In the genomic region with DNA sequence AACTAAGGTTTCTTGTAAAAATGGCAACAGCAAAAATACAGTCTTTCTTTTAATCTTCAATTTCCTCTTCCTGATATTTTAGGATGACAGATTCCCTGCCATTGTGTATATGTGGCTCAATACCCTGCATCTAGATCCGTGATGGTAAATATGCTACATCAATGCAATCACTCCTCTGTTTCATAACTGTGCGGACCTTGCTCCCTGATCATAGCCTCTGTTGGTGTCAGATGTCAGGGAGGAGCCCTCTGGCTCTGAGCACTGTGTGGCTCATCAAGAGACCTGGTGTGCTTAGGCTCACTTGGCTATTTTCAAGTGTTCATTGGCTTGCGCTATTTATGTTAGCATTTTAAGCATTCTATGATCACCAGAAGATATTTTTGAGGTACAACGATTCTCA, we compare ENCODE assay signal across 1 cellular context.
A peak's percentile ranks its signal among the peaks of the same experiment; 100 is the strongest.
TF ChIP-seq lines count a peak whose summit lies in the region.

No MANE protein-coding gene starts in this region.

TF ChIP-seq in HepG2, 621 proteins besides CTCF, POLR2A, EP300 and RAD21 (continued from another document and continues in another):
- TF ChIP-seq MAZ (IDR thresholded peaks at IDR 0.05; ENCODE audit: borderline replicate concordance, low read depth, low read length) (no peak), MAZ (CRISPR knock-in tag; IDR thresholded peaks at IDR 0.05; ENCODE audit: low read depth) (no peak), MTF2 (CRISPR knock-in tag; IDR thresholded peaks at IDR 0.05; ENCODE audit: borderline replicate concordance) (no peak), FOXK1 (CRISPR knock-in tag; IDR thresholded peaks at IDR 0.05; ENCODE audit: borderline replicate concordance, low read depth) (peak; percentile 87; the same call in 1 of the 2 replicates), ZNF501 (CRISPR knock-in tag; IDR thresholded peaks at IDR 0.05) (no peak), FOSL1 (CRISPR knock-in tag; IDR thresholded peaks at IDR 0.05; ENCODE audit: borderline replicate concordance) (no peak), KLF13 (CRISPR knock-in tag; IDR thresholded peaks at IDR 0.05) (no peak), NAIF1 (CRISPR knock-in tag; IDR thresholded peaks at IDR 0.05; ENCODE audit: borderline replicate concordance) (no peak), ZNF644 (CRISPR knock-in tag; IDR thresholded peaks at IDR 0.05; ENCODE audit: low read depth) (peak; percentile 87; the same call in 1 of the 2 replicates), ZNF780A (CRISPR knock-in tag; IDR thresholded peaks at IDR 0.05) (no peak), ZFP41 (CRISPR knock-in tag; IDR thresholded peaks at IDR 0.05; ENCODE audit: borderline replicate concordance) (no peak), POLR2AphosphoS2 (IDR thresholded peaks at IDR 0.05; ENCODE audit: low read depth, low read length) (no peak), RFX3 (CRISPR knock-in tag; IDR thresholded peaks at IDR 0.05) (no peak), NCOA2 (CRISPR knock-in tag; IDR thresholded peaks at IDR 0.05) (peak; percentile 76), ZNF484 (CRISPR knock-in tag; IDR thresholded peaks at IDR 0.05; ENCODE audit: borderline replicate concordance, low read depth) (no peak), DNMT3B (CRISPR knock-in tag; conservative IDR thresholded peaks at IDR 0.05) (no peak), ZKSCAN8 (CRISPR knock-in tag; IDR thresholded peaks at IDR 0.05; ENCODE audit: borderline replicate concordance) (0 out of 2 replicates have a peak, but pooled peaks have one; percentile 59), CBX5 (CRISPR knock-in tag; IDR thresholded peaks at IDR 0.05; ENCODE audit: borderline replicate concordance) (peak; percentile 91), CREM (IDR thresholded peaks at IDR 0.05) (0 out of 2 replicates have a peak, but pooled peaks have one; percentile 9), CREM (CRISPR knock-in tag; IDR thresholded peaks at IDR 0.05) (no peak), ZNF614 (CRISPR knock-in tag; IDR thresholded peaks at IDR 0.05; ENCODE audit: borderline replicate concordance) (peak; percentile 100), GZF1 (CRISPR knock-in tag; IDR thresholded peaks at IDR 0.05) (no peak), ZNF235 (CRISPR knock-in tag; IDR thresholded peaks at IDR 0.05; ENCODE audit: borderline replicate concordance) (no peak), TEAD3 (CRISPR knock-in tag; optimal IDR thresholded peaks at IDR 0.05; ENCODE audit: borderline replicate concordance) (peak; percentile 78), ZNF652 (CRISPR knock-in tag; IDR thresholded peaks at IDR 0.05; ENCODE audit: borderline replicate concordance, low read depth) (peak; percentile 50; the same call in 1 of the 2 replicates), ZZZ3 (CRISPR knock-in tag; IDR thresholded peaks at IDR 0.05; ENCODE audit: borderline replicate concordance) (no peak), ZBTB7B (CRISPR knock-in tag; IDR thresholded peaks at IDR 0.05) (no peak), TEAD2 (CRISPR knock-in tag; IDR thresholded peaks at IDR 0.05) (no peak)
- TF ChIP-seq, protein P1, sequence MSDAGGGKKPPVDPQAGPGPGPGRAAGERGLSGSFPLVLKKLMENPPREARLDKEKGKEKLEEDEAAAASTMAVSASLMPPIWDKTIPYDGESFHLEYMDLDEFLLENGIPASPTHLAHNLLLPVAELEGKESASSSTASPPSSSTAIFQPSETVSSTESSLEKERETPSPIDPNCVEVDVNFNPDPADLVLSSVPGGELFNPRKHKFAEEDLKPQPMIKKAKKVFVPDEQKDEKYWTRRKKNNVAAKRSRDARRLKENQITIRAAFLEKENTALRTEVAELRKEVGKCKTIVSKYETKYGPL (CRISPR knock-in tag; IDR thresholded peaks at IDR 0.05), result peak; percentile 93
- TF ChIP-seq, protein P2, sequence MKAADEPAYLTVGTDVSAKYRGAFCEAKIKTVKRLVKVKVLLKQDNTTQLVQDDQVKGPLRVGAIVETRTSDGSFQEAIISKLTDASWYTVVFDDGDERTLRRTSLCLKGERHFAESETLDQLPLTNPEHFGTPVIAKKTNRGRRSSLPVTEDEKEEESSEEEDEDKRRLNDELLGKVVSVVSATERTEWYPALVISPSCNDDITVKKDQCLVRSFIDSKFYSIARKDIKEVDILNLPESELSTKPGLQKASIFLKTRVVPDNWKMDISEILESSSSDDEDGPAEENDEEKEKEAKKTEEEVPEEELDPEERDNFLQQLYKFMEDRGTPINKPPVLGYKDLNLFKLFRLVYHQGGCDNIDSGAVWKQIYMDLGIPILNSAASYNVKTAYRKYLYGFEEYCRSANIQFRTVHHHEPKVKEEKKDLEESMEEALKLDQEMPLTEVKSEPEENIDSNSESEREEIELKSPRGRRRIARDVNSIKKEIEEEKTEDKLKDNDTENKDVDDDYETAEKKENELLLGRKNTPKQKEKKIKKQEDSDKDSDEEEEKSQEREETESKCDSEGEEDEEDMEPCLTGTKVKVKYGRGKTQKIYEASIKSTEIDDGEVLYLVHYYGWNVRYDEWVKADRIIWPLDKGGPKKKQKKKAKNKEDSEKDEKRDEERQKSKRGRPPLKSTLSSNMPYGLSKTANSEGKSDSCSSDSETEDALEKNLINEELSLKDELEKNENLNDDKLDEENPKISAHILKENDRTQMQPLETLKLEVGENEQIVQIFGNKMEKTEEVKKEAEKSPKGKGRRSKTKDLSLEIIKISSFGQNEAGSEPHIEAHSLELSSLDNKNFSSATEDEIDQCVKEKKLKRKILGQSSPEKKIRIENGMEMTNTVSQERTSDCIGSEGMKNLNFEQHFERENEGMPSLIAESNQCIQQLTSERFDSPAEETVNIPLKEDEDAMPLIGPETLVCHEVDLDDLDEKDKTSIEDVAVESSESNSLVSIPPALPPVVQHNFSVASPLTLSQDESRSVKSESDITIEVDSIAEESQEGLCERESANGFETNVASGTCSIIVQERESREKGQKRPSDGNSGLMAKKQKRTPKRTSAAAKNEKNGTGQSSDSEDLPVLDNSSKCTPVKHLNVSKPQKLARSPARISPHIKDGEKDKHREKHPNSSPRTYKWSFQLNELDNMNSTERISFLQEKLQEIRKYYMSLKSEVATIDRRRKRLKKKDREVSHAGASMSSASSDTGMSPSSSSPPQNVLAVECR (CRISPR knock-in tag; IDR thresholded peaks at IDR 0.05; ENCODE audit: borderline replicate concordance), result no peak
- TF ChIP-seq, protein P3, sequence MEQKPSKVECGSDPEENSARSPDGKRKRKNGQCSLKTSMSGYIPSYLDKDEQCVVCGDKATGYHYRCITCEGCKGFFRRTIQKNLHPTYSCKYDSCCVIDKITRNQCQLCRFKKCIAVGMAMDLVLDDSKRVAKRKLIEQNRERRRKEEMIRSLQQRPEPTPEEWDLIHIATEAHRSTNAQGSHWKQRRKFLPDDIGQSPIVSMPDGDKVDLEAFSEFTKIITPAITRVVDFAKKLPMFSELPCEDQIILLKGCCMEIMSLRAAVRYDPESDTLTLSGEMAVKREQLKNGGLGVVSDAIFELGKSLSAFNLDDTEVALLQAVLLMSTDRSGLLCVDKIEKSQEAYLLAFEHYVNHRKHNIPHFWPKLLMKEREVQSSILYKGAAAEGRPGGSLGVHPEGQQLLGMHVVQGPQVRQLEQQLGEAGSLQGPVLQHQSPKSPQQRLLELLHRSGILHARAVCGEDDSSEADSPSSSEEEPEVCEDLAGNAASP (CRISPR knock-in tag; IDR thresholded peaks at IDR 0.05; ENCODE audit: borderline replicate concordance), result peak; percentile 55; the same call in 1 of the 2 replicates
- TF ChIP-seq, protein P4, sequence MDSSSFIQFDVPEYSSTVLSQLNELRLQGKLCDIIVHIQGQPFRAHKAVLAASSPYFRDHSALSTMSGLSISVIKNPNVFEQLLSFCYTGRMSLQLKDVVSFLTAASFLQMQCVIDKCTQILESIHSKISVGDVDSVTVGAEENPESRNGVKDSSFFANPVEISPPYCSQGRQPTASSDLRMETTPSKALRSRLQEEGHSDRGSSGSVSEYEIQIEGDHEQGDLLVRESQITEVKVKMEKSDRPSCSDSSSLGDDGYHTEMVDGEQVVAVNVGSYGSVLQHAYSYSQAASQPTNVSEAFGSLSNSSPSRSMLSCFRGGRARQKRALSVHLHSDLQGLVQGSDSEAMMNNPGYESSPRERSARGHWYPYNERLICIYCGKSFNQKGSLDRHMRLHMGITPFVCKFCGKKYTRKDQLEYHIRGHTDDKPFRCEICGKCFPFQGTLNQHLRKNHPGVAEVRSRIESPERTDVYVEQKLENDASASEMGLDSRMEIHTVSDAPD (CRISPR knock-in tag; IDR thresholded peaks at IDR 0.05), result no peak
- TF ChIP-seq, protein P5, sequence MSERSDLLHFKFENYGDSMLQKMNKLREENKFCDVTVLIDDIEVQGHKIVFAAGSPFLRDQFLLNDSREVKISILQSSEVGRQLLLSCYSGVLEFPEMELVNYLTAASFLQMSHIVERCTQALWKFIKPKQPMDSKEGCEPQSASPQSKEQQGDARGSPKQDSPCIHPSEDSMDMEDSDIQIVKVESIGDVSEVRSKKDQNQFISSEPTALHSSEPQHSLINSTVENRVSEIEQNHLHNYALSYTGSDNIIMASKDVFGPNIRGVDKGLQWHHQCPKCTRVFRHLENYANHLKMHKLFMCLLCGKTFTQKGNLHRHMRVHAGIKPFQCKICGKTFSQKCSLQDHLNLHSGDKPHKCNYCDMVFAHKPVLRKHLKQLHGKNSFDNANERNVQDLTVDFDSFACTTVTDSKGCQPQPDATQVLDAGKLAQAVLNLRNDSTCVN (CRISPR knock-in tag; IDR thresholded peaks at IDR 0.05; ENCODE audit: borderline replicate concordance), result 0 out of 2 replicates have a peak, but pooled peaks have one; percentile 35
- TF ChIP-seq, protein P6, sequence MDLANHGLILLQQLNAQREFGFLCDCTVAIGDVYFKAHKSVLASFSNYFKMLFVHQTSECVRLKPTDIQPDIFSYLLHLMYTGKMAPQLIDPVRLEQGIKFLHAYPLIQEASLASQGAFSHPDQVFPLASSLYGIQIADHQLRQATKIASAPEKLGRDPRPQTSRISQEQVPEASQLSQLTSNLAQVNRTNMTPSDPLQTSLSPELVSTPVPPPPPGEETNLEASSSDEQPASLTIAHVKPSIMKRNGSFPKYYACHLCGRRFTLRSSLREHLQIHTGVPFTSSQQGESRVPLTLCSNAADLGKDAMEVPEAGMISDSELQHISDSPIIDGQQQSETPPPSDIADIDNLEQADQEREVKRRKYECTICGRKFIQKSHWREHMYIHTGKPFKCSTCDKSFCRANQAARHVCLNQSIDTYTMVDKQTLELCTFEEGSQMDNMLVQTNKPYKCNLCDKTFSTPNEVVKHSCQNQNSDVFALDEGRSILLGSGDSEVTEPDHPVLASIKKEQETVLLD (CRISPR knock-in tag; IDR thresholded peaks at IDR 0.05; ENCODE audit: low read depth), result no peak
- TF ChIP-seq, protein P7, sequence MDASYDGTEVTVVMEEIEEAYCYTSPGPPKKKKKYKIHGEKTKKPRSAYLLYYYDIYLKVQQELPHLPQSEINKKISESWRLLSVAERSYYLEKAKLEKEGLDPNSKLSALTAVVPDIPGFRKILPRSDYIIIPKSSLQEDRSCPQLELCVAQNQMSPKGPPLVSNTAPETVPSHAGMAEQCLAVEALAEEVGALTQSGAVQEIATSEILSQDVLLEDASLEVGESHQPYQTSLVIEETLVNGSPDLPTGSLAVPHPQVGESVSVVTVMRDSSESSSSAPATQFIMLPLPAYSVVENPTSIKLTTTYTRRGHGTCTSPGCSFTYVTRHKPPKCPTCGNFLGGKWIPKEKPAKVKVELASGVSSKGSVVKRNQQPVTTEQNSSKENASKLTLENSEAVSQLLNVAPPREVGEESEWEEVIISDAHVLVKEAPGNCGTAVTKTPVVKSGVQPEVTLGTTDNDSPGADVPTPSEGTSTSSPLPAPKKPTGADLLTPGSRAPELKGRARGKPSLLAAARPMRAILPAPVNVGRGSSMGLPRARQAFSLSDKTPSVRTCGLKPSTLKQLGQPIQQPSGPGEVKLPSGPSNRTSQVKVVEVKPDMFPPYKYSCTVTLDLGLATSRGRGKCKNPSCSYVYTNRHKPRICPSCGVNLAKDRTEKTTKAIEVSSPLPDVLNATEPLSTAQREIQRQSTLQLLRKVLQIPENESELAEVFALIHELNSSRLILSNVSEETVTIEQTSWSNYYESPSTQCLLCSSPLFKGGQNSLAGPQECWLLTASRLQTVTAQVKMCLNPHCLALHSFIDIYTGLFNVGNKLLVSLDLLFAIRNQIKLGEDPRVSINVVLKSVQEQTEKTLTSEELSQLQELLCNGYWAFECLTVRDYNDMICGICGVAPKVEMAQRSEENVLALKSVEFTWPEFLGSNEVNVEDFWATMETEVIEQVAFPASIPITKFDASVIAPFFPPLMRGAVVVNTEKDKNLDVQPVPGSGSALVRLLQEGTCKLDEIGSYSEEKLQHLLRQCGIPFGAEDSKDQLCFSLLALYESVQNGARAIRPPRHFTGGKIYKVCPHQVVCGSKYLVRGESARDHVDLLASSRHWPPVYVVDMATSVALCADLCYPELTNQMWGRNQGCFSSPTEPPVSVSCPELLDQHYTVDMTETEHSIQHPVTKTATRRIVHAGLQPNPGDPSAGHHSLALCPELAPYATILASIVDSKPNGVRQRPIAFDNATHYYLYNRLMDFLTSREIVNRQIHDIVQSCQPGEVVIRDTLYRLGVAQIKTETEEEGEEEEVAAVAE (CRISPR knock-in tag; IDR thresholded peaks at IDR 0.05; ENCODE audit: borderline replicate concordance), result peak; percentile 72; the same call in 1 of the 2 replicates
- TF ChIP-seq, protein P8, sequence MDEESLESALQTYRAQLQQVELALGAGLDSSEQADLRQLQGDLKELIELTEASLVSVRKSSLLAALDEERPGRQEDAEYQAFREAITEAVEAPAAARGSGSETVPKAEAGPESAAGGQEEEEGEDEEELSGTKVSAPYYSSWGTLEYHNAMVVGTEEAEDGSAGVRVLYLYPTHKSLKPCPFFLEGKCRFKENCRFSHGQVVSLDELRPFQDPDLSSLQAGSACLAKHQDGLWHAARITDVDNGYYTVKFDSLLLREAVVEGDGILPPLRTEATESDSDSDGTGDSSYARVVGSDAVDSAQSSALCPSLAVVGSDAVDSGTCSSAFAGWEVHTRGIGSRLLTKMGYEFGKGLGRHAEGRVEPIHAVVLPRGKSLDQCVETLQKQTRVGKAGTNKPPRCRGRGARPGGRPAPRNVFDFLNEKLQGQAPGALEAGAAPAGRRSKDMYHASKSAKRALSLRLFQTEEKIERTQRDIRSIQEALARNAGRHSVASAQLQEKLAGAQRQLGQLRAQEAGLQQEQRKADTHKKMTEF (CRISPR knock-in tag; IDR thresholded peaks at IDR 0.05), result peak; percentile 75
- TF ChIP-seq, protein P9, sequence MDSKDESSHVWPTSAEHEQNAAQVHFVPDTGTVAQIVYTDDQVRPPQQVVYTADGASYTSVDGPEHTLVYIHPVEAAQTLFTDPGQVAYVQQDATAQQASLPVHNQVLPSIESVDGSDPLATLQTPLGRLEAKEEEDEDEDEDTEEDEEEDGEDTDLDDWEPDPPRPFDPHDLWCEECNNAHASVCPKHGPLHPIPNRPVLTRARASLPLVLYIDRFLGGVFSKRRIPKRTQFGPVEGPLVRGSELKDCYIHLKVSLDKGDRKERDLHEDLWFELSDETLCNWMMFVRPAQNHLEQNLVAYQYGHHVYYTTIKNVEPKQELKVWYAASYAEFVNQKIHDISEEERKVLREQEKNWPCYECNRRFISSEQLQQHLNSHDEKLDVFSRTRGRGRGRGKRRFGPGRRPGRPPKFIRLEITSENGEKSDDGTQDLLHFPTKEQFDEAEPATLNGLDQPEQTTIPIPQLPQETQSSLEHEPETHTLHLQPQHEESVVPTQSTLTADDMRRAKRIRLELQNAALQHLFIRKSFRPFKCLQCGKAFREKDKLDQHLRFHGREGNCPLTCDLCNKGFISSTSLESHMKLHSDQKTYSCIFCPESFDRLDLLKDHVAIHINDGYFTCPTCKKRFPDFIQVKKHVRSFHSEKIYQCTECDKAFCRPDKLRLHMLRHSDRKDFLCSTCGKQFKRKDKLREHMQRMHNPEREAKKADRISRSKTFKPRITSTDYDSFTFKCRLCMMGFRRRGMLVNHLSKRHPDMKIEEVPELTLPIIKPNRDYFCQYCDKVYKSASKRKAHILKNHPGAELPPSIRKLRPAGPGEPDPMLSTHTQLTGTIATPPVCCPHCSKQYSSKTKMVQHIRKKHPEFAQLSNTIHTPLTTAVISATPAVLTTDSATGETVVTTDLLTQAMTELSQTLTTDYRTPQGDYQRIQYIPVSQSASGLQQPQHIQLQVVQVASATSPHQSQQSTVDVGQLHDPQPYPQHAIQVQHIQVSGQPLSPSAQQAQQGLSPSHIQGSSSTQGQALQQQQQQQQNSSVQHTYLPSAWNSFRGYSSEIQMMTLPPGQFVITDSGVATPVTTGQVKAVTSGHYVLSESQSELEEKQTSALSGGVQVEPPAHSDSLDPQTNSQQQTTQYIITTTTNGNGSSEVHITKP (CRISPR knock-in tag; IDR thresholded peaks at IDR 0.05; ENCODE audit: low read depth), result peak; percentile 77; the same call in 1 of the 2 replicates
